Comparison of ENCODE assay signal across 8 cellular contexts in genomic region chr2:95345415-95346235, GRCh38. TPM values are rescaled to one million over a fixed set of nuclear protein-coding genes. Genes with fewer than 3 reads are reported as not detected.
A peak's percentile ranks its signal among the peaks of the same experiment; 100 is the strongest.
DNase-seq lines count a peak whose midpoint lies in the region; ATAC-seq and TF ChIP-seq lines count a peak whose summit lies in the region.

No MANE protein-coding gene starts in this region.

- H3K4me3 ChIP-seq in SK-N-SH (ENCODE audit: low read depth in 2 of 2, low read length in 1 of 2) (peak overlapping the region; percentile 51 to 70), trophoblast cell (ENCODE audit: low read depth, low read length) (peak overlapping the region; percentile 49)

- no peak overlapping the region for H3K4ac ChIP-seq in trophoblast cell (ENCODE audit: low read depth, low read length)

- no peaks in the 10 kb centered on the region for H3K9me2 ChIP-seq in SK-N-SH

- peaks cover 4 to 7% of the 10 kb centered on the region in 2 experiments; a peak in 2 of 4 replicates for H3K4me1 ChIP-seq in SK-N-SH (ENCODE audit: control insufficient read depth in 1 of 2, insufficient read depth in 2 of 2, low read depth in 1 of 2, low read length in 1 of 2)
- H3K4me1 ChIP-seq in trophoblast cell (ENCODE audit: control insufficient read depth in 1 of 2, insufficient read depth in 2 of 2, low read length in 2 of 2): peaks cover 0 to 3% of the 10 kb centered on the region in 2 experiments

- peak overlapping the region; percentile 44; the same call in 1 of the 2 replicates for H3K9ac ChIP-seq in SK-N-SH
- H3K9ac ChIP-seq in trophoblast cell (ENCODE audit: low read length): no peak overlapping the region

- intact Hi-C loops in left cardiac atrium (cut with DNase I): loop anchor here in 1 of 2 donors (10.0 kb wide), 1 partner anchor 379 kb away; no protein-coding TSS in a partner anchor

- no peak for TF ChIP-seq EP300 in SK-N-SH (IDR thresholded peaks at IDR 0.05; ENCODE audit: borderline replicate concordance in 1 of 2, low read depth in 1 of 2, low read length in 1 of 2)

- CTCF ChIA-PET in SK-N-SH (lab: Yijun Ruan, JAX): interaction anchor here (0.5 to 3.6 kb wide), 33 partner anchors 10 to 384 kb away, joined by 3 to 40 read pairs (median 4); partner anchors contain the start of genes FAHD2A and ZNF514

- no peaks in the 10 kb centered on the region for H3F3A ChIP-seq in SK-N-SH (replicated peaks; ENCODE audit: insufficient read depth)

- no peak overlapping the region for H3K18ac ChIP-seq in trophoblast cell (ENCODE audit: low read length)

- peak overlapping the region; percentile 73 for H3K4me3 Mint-ChIP-seq in activated naive CD8-positive, alpha-beta T cell treated with anti-CD3 and anti-CD28 coated beads for 36 hours
- peak overlapping the region; percentile 86 for H3K4me3 Mint-ChIP-seq in type B pancreatic cell

- no peak overlapping the region for H2BK5ac ChIP-seq in trophoblast cell (ENCODE audit: low read depth, low read length, poor library complexity)

- H3K4me2 ChIP-seq in SK-N-SH (peak overlapping the region; percentile 99), trophoblast cell (ENCODE audit: low read length) (peak overlapping the region; percentile 82)

- H3K27ac Mint-ChIP-seq in activated naive CD8-positive, alpha-beta T cell treated with anti-CD3 and anti-CD28 coated beads for 36 hours: no peak overlapping the region
- H3K27ac Mint-ChIP-seq in type B pancreatic cell: no peak overlapping the region

- H2BK120ac ChIP-seq in trophoblast cell (ENCODE audit: insufficient read depth, low read length, poor library complexity): no peak overlapping the region

- POLR2A ChIA-PET in SK-N-SH (lab: Yijun Ruan, JAX): no interaction called here

- no peak overlapping the region for H2BK12ac ChIP-seq in trophoblast cell (ENCODE audit: low read length)

- ATAC-seq in GM21723 (IDR thresholded peaks at IDR 0.05; ENCODE audit: unreplicated experiment) (peak; percentile 80), left cardiac atrium (peak; percentile 94 to 95)

- H3K23ac ChIP-seq in trophoblast cell (ENCODE audit: low read length): no peak overlapping the region

- no peak overlapping the region for H4K12ac ChIP-seq in trophoblast cell (ENCODE audit: low read depth, low read length)

- H3K79me1 ChIP-seq in trophoblast cell (ENCODE audit: low read length): no peaks in the 10 kb centered on the region

- peaks cover 3% of the 10 kb centered on the region for H3K4me1 Mint-ChIP-seq in activated naive CD8-positive, alpha-beta T cell treated with anti-CD3 and anti-CD28 coated beads for 36 hours
- H3K4me1 Mint-ChIP-seq in type B pancreatic cell (ENCODE audit: unreplicated experiment): no peaks in the 10 kb centered on the region

- peaks cover 68% of the 10 kb centered on the region for H3K27me3 ChIP-seq in SK-N-SH (ENCODE audit: insufficient read depth)
- peaks cover 32% of the 10 kb centered on the region for H3K27me3 ChIP-seq in trophoblast cell (ENCODE audit: insufficient read depth, low read length)

- TF ChIP-seq CTCF in LNCAP (IDR thresholded peaks at IDR 0.05) (peak; percentile 86), SK-N-SH (IDR thresholded peaks at IDR 0.05) (peak; percentile 81), type B pancreatic cell (conservative IDR thresholded peaks at IDR 0.05) (peak; percentile 96)

- no peak overlapping the region for H4K8ac ChIP-seq in trophoblast cell (ENCODE audit: low read depth, low read length)

- H3K9me3 ChIP-seq in SK-N-SH (no peaks in the 10 kb centered on the region), trophoblast cell (ENCODE audit: insufficient read depth, low read depth, low read length) (peaks cover 10% of the 10 kb centered on the region)

- no peaks in the 10 kb centered on the region for H4K20me1 ChIP-seq in SK-N-SH (ENCODE audit: insufficient read depth)

- DNase-seq in DMS114 treated with DMSO at 0.1 percent for 48 hours (lab: John Stamatoyannopoulos, UW; ENCODE audit: unreplicated experiment): peak; percentile 75
- peak; percentile 95 for DNase-seq in SK-N-SH
- DNase-seq in activated naive CD8-positive, alpha-beta T cell treated with anti-CD3 and anti-CD28 coated beads for 36 hours: peak; percentile 76
- peak; percentile 90 for DNase-seq in left cardiac atrium
- DNase-seq in trophoblast cell: peak; percentile 67 to 78
- DNase-seq in type B pancreatic cell (ENCODE audit: extremely low spot score, unreplicated experiment): peak; percentile 90

- no peak overlapping the region for H3K14ac ChIP-seq in trophoblast cell (ENCODE audit: low read length)

- peak; percentile 70 for TF ChIP-seq RAD21 in SK-N-SH (IDR thresholded peaks at IDR 0.05; ENCODE audit: low read length)

- no peak overlapping the region for H3K27ac ChIP-seq in SK-N-SH (ENCODE audit: low read depth in 2 of 2, low read length in 1 of 2)
- no peak overlapping the region for H3K27ac ChIP-seq in trophoblast cell (ENCODE audit: low read depth, low read length)

- H3K79me2 ChIP-seq in SK-N-SH (ENCODE audit: insufficient read depth) (no peaks in the 10 kb centered on the region), trophoblast cell (ENCODE audit: control insufficient read depth, insufficient read depth, low read length, poor library complexity) (no peaks in the 10 kb centered on the region)

- H3K9me3 Mint-ChIP-seq in activated naive CD8-positive, alpha-beta T cell treated with anti-CD3 and anti-CD28 coated beads for 36 hours: no peaks in the 10 kb centered on the region
- no peaks in the 10 kb centered on the region for H3K9me3 Mint-ChIP-seq in type B pancreatic cell

- H2AFZ ChIP-seq in SK-N-SH (ENCODE audit: low read depth) (peak overlapping the region; percentile 94), trophoblast cell (ENCODE audit: insufficient read depth, low read length, poor library complexity) (peak overlapping the region; percentile 73)

- H2AK5ac ChIP-seq in trophoblast cell (ENCODE audit: low read length): no peak overlapping the region

- H4K91ac ChIP-seq in trophoblast cell (ENCODE audit: low read depth, low read length): no peak overlapping the region

- WGBS in SK-N-SH (ENCODE audit: low lambda C conversion rate): 3% methylated on average over 44 of the region's 75 CpGs
- WGBS in trophoblast cell (ENCODE audit: extremely low coverage, insufficient coverage, insufficient read length): no CpG with 5 or more reads among the region's 75 CpGs

- peaks cover 68% of the 10 kb centered on the region for H3K27me3 Mint-ChIP-seq in activated naive CD8-positive, alpha-beta T cell treated with anti-CD3 and anti-CD28 coated beads for 36 hours
- peaks cover 69% of the 10 kb centered on the region for H3K27me3 Mint-ChIP-seq in type B pancreatic cell

- H3K36me3 ChIP-seq in SK-N-SH (replicated peaks in 1 of 2; ENCODE audit: control insufficient read depth in 1 of 2, insufficient read depth in 2 of 2, low read length in 1 of 2) (no peaks in the 10 kb centered on the region), trophoblast cell (ENCODE audit: control insufficient read depth in 1 of 2, insufficient read depth in 2 of 2, low read length in 2 of 2) (no peaks in the 10 kb centered on the region)

- no peaks in the 10 kb centered on the region for H3K36me3 Mint-ChIP-seq in activated naive CD8-positive, alpha-beta T cell treated with anti-CD3 and anti-CD28 coated beads for 36 hours
- no peaks in the 10 kb centered on the region for H3K36me3 Mint-ChIP-seq in type B pancreatic cell

TF ChIP-seq in SK-N-SH, 30 proteins besides CTCF, POLR2A, EP300 and RAD21:
- TF ChIP-seq, protein P1, sequence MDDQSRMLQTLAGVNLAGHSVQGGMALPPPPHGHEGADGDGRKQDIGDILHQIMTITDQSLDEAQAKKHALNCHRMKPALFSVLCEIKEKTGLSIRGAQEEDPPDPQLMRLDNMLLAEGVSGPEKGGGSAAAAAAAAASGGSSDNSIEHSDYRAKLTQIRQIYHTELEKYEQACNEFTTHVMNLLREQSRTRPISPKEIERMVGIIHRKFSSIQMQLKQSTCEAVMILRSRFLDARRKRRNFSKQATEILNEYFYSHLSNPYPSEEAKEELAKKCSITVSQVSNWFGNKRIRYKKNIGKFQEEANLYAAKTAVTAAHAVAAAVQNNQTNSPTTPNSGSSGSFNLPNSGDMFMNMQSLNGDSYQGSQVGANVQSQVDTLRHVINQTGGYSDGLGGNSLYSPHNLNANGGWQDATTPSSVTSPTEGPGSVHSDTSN (IDR thresholded peaks at IDR 0.05): no peak
- TF ChIP-seq MAX (IDR thresholded peaks at IDR 0.05; ENCODE audit: low read depth): peak; percentile 69
- TF ChIP-seq SMC3 (IDR thresholded peaks at IDR 0.05; ENCODE audit: low read depth, low read length): peak; percentile 59

RNA-seq across cellular contexts. Expression of gene KCNIP3, which starts 48.5 kb away (rescaled TPM):
- 0.97 and 1.6 TPM in 2 replicates for polyA plus RNA-seq in SK-N-SH (2012; rRNA removed)
- polyA plus RNA-seq in SK-N-SH (2012; cell fraction: cytosol; rRNA removed): 0.55 and 0.98 TPM in 2 replicates
- polyA plus RNA-seq in SK-N-SH (2012; cell fraction: nucleus; rRNA removed): 2.3 and 2.5 TPM in 2 replicates
- total RNA-seq in activated naive CD8-positive, alpha-beta T cell treated with anti-CD3 and anti-CD28 coated beads for 36 hours: not detected
- total RNA-seq in left cardiac atrium (1 to 10 TPM; 2.6 to 4.1 TPM), type B pancreatic cell (ENCODE audit: low replicate concordance) (5.1 and 5.3 TPM in 2 replicates)
- polyA plus RNA-seq in trophoblast cell (2013): 0.22 and 0.40 TPM in 2 replicates

RNA-seq across cellular contexts. Expression of gene FAHD2A, which starts 56.9 kb away (rescaled TPM):
- polyA plus RNA-seq in SK-N-SH (2012; rRNA removed): 40.5 and 48.2 TPM in 2 replicates
- polyA plus RNA-seq in SK-N-SH (2012; cell fraction: cytosol; rRNA removed): 23.7 and 31.1 TPM in 2 replicates
- polyA plus RNA-seq in SK-N-SH (2012; cell fraction: nucleus; rRNA removed): 109 and 128 TPM in 2 replicates
- 10 to 100 TPM; 33.2 to 33.6 TPM for total RNA-seq in activated naive CD8-positive, alpha-beta T cell treated with anti-CD3 and anti-CD28 coated beads for 36 hours
- 10 to 100 TPM; 29.1 to 31.6 TPM for total RNA-seq in left cardiac atrium
- polyA plus RNA-seq in trophoblast cell (2013): 9.6 and 10.0 TPM in 2 replicates
- 23.4 and 39.2 TPM in 2 replicates for total RNA-seq in type B pancreatic cell (ENCODE audit: low replicate concordance)
